Comparison of ENCODE assay signal across 25 cellular contexts in genomic region chr11:79045018-79045787, GRCh38.
DNase-seq lines count a peak whose midpoint lies in the region; ATAC-seq and TF ChIP-seq lines count a peak whose summit lies in the region.
"Had no signal": no experiment of that assay in that cellular context is flagged by ENCODE, and none has a peak within 500 bp of the region (broad histone marks: within the 10 kb centered on the region; RNA-seq: fewer than 3 reads in every experiment).

No MANE protein-coding gene starts in this region.

- H3K23me2 ChIP-seq in H9 (ENCODE audit: insufficient read length, low read depth, low read length, poor library complexity, severe bottlenecking), result no peaks in the 10 kb centered on the region

- no peak overlapping the region for H2AK5ac ChIP-seq in H9 (ENCODE audit: insufficient read length, low read length)

- H3K36me3 ChIP-seq in body of pancreas (replicated peaks in 1 of 2; ENCODE audit: insufficient read depth in 1 of 2, low read depth in 2 of 2), result no peaks in the 10 kb centered on the region
- H3K36me3 ChIP-seq: heart right ventricle had no signal

- ATAC-seq in HG02798 (IDR thresholded peaks at IDR 0.05; ENCODE audit: poor library complexity, unreplicated experiment) (peak; percentile 29), body of pancreas (peak; percentile 84), Right ventricle myocardium inferior (no peak), HG02840 (IDR thresholded peaks at IDR 0.05; ENCODE audit: low FRiP score, unreplicated experiment) (no peak)
- ATAC-seq: heart right ventricle; left ventricle myocardium superior; natural killer cell treated with Interleukin-12 subunit alpha and Interleukin-12 subunit beta and Interleukin-15 and Interleukin-18, amount 100 ng/mL, for 72 hours had no signal

- H3K27ac ChIP-seq in body of pancreas (peak overlapping the region in 2 of 4 donors; percentile 56 to 67), H9 (ENCODE audit: insufficient read length, low read depth, low read length) (no peak overlapping the region)
- H3K27ac ChIP-seq: heart right ventricle had no signal

- no peak overlapping the region for H4K8ac ChIP-seq in H9 (replicated peaks; ENCODE audit: insufficient read length, low read depth, low read length)

- H3K9ac ChIP-seq in H9 (ENCODE audit: extremely low read depth, insufficient read length, low read length), result no peak overlapping the region

- no peaks in the 10 kb centered on the region for H4K20me1 ChIP-seq in H9 (ENCODE audit: control insufficient read depth, insufficient read depth, insufficient read length)

- no peak overlapping the region for H4K5ac ChIP-seq in H9 (ENCODE audit: insufficient read length, low read depth, low read length)

- no peak overlapping the region for H4K91ac ChIP-seq in H9 (ENCODE audit: insufficient read length, low read depth, low read length)

- intact Hi-C loops in body of pancreas (cut with DNase I), result no loop called here
- intact Hi-C loops in Right ventricle myocardium inferior (cut with DNase I), result no loop called here

- TF ChIP-seq CTCF in body of pancreas (IDR thresholded peaks at IDR 0.05) (no peak), progenitor cell of endocrine pancreas (IDR thresholded peaks at IDR 0.05; ENCODE audit: unreplicated experiment) (no peak), H9 (conservative IDR thresholded peaks at IDR 0.05) (no peak)

- no peaks in the 10 kb centered on the region for H3K79me2 ChIP-seq in H9 (ENCODE audit: insufficient read depth, low read length)

- H3K4me1 ChIP-seq in body of pancreas (peaks cover 21% of the 10 kb centered on the region), H9 (ENCODE audit: insufficient read depth, low read length) (no peaks in the 10 kb centered on the region)

- peak overlapping the region; percentile 1 for H3K27ac Mint-ChIP-seq in progenitor cell of endocrine pancreas
- H3K27ac Mint-ChIP-seq in H9, result no peak overlapping the region
- H3K27ac Mint-ChIP-seq: activated naive CD8-positive, alpha-beta T cell treated with anti-CD3 and anti-CD28 coated beads for 36 hours; activated T-helper 2 cell treated with anti-CD3 and anti-CD28 coated beads, Interferon-gamma antibody, Interleukin-2, Interleukin-4, amounts not matched to agents 10 μg/mL and 5 μg/mL and 100 μg/mL, durations not matched to agents 14 hours and 24 hours and 36 hours; CD14-positive monocyte; natural killer cell treated with Interleukin-12 subunit alpha and Interleukin-12 subunit beta and Interleukin-15 and Interleukin-18, amount 100 ng/mL, for 72 hours had no signal

- H3K27me3 Mint-ChIP-seq in progenitor cell of endocrine pancreas (no peaks in the 10 kb centered on the region), H9 (ENCODE audit: low read depth) (no peaks in the 10 kb centered on the region; the same call in 1 of the 2 replicates)

- H3K18ac ChIP-seq in H9 (ENCODE audit: insufficient read length, low read depth, low read length), result no peak overlapping the region

- no peak overlapping the region for H3T11ph ChIP-seq in H9 (ENCODE audit: low read length)

- no peak for TF ChIP-seq POLR2A in body of pancreas (IDR thresholded peaks at IDR 0.05)

- H2AFZ ChIP-seq in H9 (ENCODE audit: low read length), result no peak overlapping the region

- H3K9me3 ChIP-seq in body of pancreas (no peaks in the 10 kb centered on the region), H9 (ENCODE audit: control insufficient read depth, low read depth, low read length) (no peaks in the 10 kb centered on the region)
- H3K9me3 ChIP-seq: heart right ventricle had no signal

- H3K27me3 ChIP-seq in body of pancreas (no peaks in the 10 kb centered on the region), H9 (ENCODE audit: insufficient read depth, low read length) (no peaks in the 10 kb centered on the region)

- WGBS in body of pancreas, 2 donors, result 27 to 36% methylated on average over 10 of the region's 10 CpGs
- WGBS in H9 (ENCODE audit: extremely low coverage, insufficient read length, low lambda C conversion rate), result no CpG with 5 or more reads among the region's 10 CpGs

- H3K4me3 Mint-ChIP-seq in progenitor cell of endocrine pancreas (ENCODE audit: low read depth) (no peak overlapping the region), H9 (no peak overlapping the region)
- H3K4me3 Mint-ChIP-seq: activated naive CD8-positive, alpha-beta T cell treated with anti-CD3 and anti-CD28 coated beads for 36 hours; natural killer cell treated with Interleukin-12 subunit alpha and Interleukin-12 subunit beta and Interleukin-15 and Interleukin-18, amount 100 ng/mL, for 72 hours had no signal

- H3K56ac ChIP-seq in H9 (ENCODE audit: insufficient read length, low read depth, low read length), result no peak overlapping the region

- no peak overlapping the region for H3K23ac ChIP-seq in H9 (ENCODE audit: insufficient read length, low read depth, low read length)

- no peak overlapping the region for H3K4me3 ChIP-seq in body of pancreas
- H3K4me3 ChIP-seq: heart right ventricle had no signal

- no peak overlapping the region for H3K4me2 ChIP-seq in H9 (ENCODE audit: insufficient read depth, insufficient read length, low read length)

- DNase-seq in body of pancreas (peak in 2 of 4 donors; percentile 31 to 35), left kidney (ENCODE audit: low read depth, low spot score) (peak; percentile 75), progenitor cell of endocrine pancreas (ENCODE audit: low spot score, unreplicated experiment) (no peak), NOMO-1 treated with DMSO at 0.1 percent for 48 hours (lab: John Stamatoyannopoulos, UW; ENCODE audit: unreplicated experiment) (no peak), Right ventricle myocardium inferior (ENCODE audit: missing footprints) (no peak), H9 (no peak)
- DNase-seq: activated CD4-positive, alpha-beta T cell treated with anti-CD3 and anti-CD28 coated beads, Interleukin-2, amount 50 U/mL, for 4 hours; activated CD4-positive, CD25-positive, alpha-beta regulatory T cell; activated CD8-positive, alpha-beta memory T cell treated with anti-CD3 and anti-CD28 coated beads, Interleukin-2, amount 50 U/mL, for 48 hours; activated naive CD8-positive, alpha-beta T cell treated with anti-CD3 and anti-CD28 coated beads for 36 hours; EL; GOT3; heart right ventricle; left ventricle myocardium superior; NCI-H1092 treated with DMSO at 0.1 percent for 48 hours; NCI-H187 treated with DMSO at 0.1 percent for 48 hours; NCI-H526; stimulated activated CD8-positive, alpha-beta memory T cell treated with anti-CD3 and anti-CD28 coated beads, Interleukin-4, amount 100 ng/mL, for 48 hours; T-helper 9 cell; trophoblast cell had no signal

- H3K36me3 Mint-ChIP-seq in progenitor cell of endocrine pancreas (ENCODE audit: insufficient read depth) (no peaks in the 10 kb centered on the region), H9 (ENCODE audit: insufficient read depth in 1 of 3, low read depth in 3 of 3) (peaks cover 0 to 8% (median 0%) of the 10 kb centered on the region in 3 experiments; a peak in 1 of 7 replicates)
- H3K36me3 Mint-ChIP-seq: activated naive CD8-positive, alpha-beta T cell treated with anti-CD3 and anti-CD28 coated beads for 36 hours; CD14-positive monocyte; natural killer cell treated with Interleukin-12 subunit alpha and Interleukin-12 subunit beta and Interleukin-15 and Interleukin-18, amount 100 ng/mL, for 72 hours had no signal

- H3K4ac ChIP-seq in H9 (ENCODE audit: low read depth, low read length), result no peak overlapping the region

- no peak overlapping the region for H2BK12ac ChIP-seq in H9 (ENCODE audit: insufficient read length, low read depth, low read length)

- H3K9me3 Mint-ChIP-seq in progenitor cell of endocrine pancreas (ENCODE audit: low read depth) (no peaks in the 10 kb centered on the region), H9 (0 out of 5 replicates have a peak, but pooled peaks cover 0 to 3% of the 10 kb centered on the region in 2 experiments)
- H3K9me3 Mint-ChIP-seq: activated T-helper 2 cell treated with anti-CD3 and anti-CD28 coated beads, Interferon-gamma antibody, Interleukin-2, Interleukin-4, amounts not matched to agents 10 μg/mL and 5 μg/mL and 100 μg/mL, durations not matched to agents 14 hours and 24 hours and 36 hours; natural killer cell treated with Interleukin-12 subunit alpha and Interleukin-12 subunit beta and Interleukin-15 and Interleukin-18, amount 100 ng/mL, for 72 hours had no signal

- H2BK120ac ChIP-seq in H9 (ENCODE audit: low read depth, low read length, poor library complexity, severe bottlenecking), result no peak overlapping the region

- no peak overlapping the region for H2BK20ac ChIP-seq in H9 (ENCODE audit: low read depth, low read length, poor library complexity, severe bottlenecking)

- no peak overlapping the region for H2BK15ac ChIP-seq in H9 (ENCODE audit: low read depth, low read length)

- H2BK5ac ChIP-seq in H9 (ENCODE audit: insufficient read length, low read length), result no peak overlapping the region

- H3K4me1 Mint-ChIP-seq in progenitor cell of endocrine pancreas (ENCODE audit: low read depth) (peaks cover 11% of the 10 kb centered on the region), H9 (peaks cover 12 to 15% of the 10 kb centered on the region in 2 experiments)
- H3K4me1 Mint-ChIP-seq: activated naive CD8-positive, alpha-beta T cell treated with anti-CD3 and anti-CD28 coated beads for 36 hours; CD14-positive monocyte had no signal

- no peaks in the 10 kb centered on the region for H3K79me1 ChIP-seq in H9 (ENCODE audit: insufficient read depth, low read depth, low read length, poor library complexity, severe bottlenecking)

- no peak overlapping the region for H3K14ac ChIP-seq in H9 (ENCODE audit: insufficient read depth, low read length)

Comparison
In these comparisons a context has a peak if more than half of its experiments do, and no peak if none do; other contexts are left out.
1. ATAC-seq: peak in HG02798 (single experiment) and body of pancreas (single experiment); none in Right ventricle myocardium inferior (single experiment) and HG02840 (single experiment).